12 cellular contexts compared by ENCODE assay signal in genomic region chr15:52257734-52258062, GRCh38. TPM values are rescaled to one million over a fixed set of nuclear protein-coding genes. Genes with fewer than 3 reads are reported as not detected.
DNase-seq lines count a peak whose midpoint lies in the region; ATAC-seq and TF ChIP-seq lines count a peak whose summit lies in the region.
"Had no signal": no experiment of that assay in that cellular context is flagged by ENCODE, and none has a peak within 500 bp of the region (broad histone marks: within the 10 kb centered on the region; RNA-seq: fewer than 3 reads in every experiment).

No MANE protein-coding gene starts in this region.

- no peak for ATAC-seq in GM21619 (IDR thresholded peaks at IDR 0.05; ENCODE audit: unreplicated experiment)
- no peak for ATAC-seq in HG02981 (IDR thresholded peaks at IDR 0.05; ENCODE audit: unreplicated experiment)

- H3K4me3 Mint-ChIP-seq in nephron = no peak overlapping the region
- H3K4me3 Mint-ChIP-seq: memory B cell had no signal

- TF ChIP-seq CTCF in nephron (IDR thresholded peaks at IDR 0.05; ENCODE audit: unreplicated experiment in 3 of 3) = no peak

- peaks cover 36% of the 10 kb centered on the region for H3K4me1 Mint-ChIP-seq in nephron

- no peaks in the 10 kb centered on the region for H3K36me3 Mint-ChIP-seq in nephron (ENCODE audit: low read depth)
- H3K36me3 Mint-ChIP-seq: memory B cell had no signal

- peaks cover 4% of the 10 kb centered on the region for H3K27me3 Mint-ChIP-seq in nephron (ENCODE audit: low read depth)
- H3K27me3 Mint-ChIP-seq: memory B cell had no signal

- DNase-seq in Daoy (ENCODE audit: low read depth) (peak; percentile 91), NCI-H2107 treated with DMSO at 0.1 percent for 48 hours (lab: John Stamatoyannopoulos, UW; ENCODE audit: unreplicated experiment) (peak; percentile 64), dermis blood vessel endothelial cell (peak; percentile 4), AML-193 (lab: John Stamatoyannopoulos, UW) (no peak)
- DNase-seq in activated CD4-positive, alpha-beta T cell treated with anti-CD3 and anti-CD28 coated beads for 4 hours = no peak
- DNase-seq: activated effector memory CD4-positive, alpha-beta T cell treated with Interleukin-2 at 50 U/mL for 16 hours; NCI-H1694 treated with DMSO at 0.1 percent for 48 hours had no signal

- H3K27ac Mint-ChIP-seq in nephron = peak overlapping the region in 2 of 3 experiments; percentile 53 to 57
- H3K27ac Mint-ChIP-seq: memory B cell; T-helper 2 cell treated with Interferon-gamma antibody and Interleukin-4, amounts not matched to agents 5 μg/mL and 100 μg/mL, for 36 hours had no signal

- H3K9me3 Mint-ChIP-seq in nephron = no peaks in the 10 kb centered on the region
- H3K9me3 Mint-ChIP-seq: memory B cell; T-helper 2 cell treated with Interferon-gamma antibody and Interleukin-4, amounts not matched to agents 5 μg/mL and 100 μg/mL, for 36 hours had no signal

RNA-seq across cellular contexts. Expression of gene MYO5C, which starts 37.9 kb away (rescaled TPM):
- total RNA-seq in Daoy (2014; rRNA removed; shearing (Covaris generic)) = 8.0 and 16.5 TPM in 2 replicates
- 26.7 and 44.2 TPM in 2 replicates for total RNA-seq in dermis blood vessel endothelial cell

Comparison
In these comparisons a context has a peak if more than half of its experiments do, and no peak if none do; other contexts are left out.
1. DNase-seq: peak in Daoy (single experiment), NCI-H2107 treated with DMSO at 0.1 percent for 48 hours (single experiment) and dermis blood vessel endothelial cell (single experiment); none in AML-193 (0 of 2) and activated CD4-positive, alpha-beta T cell treated with anti-CD3 and anti-CD28 coated beads for 4 hours (0 of 2).